1 cellular context compared by ENCODE assay signal in the genomic region with DNA sequence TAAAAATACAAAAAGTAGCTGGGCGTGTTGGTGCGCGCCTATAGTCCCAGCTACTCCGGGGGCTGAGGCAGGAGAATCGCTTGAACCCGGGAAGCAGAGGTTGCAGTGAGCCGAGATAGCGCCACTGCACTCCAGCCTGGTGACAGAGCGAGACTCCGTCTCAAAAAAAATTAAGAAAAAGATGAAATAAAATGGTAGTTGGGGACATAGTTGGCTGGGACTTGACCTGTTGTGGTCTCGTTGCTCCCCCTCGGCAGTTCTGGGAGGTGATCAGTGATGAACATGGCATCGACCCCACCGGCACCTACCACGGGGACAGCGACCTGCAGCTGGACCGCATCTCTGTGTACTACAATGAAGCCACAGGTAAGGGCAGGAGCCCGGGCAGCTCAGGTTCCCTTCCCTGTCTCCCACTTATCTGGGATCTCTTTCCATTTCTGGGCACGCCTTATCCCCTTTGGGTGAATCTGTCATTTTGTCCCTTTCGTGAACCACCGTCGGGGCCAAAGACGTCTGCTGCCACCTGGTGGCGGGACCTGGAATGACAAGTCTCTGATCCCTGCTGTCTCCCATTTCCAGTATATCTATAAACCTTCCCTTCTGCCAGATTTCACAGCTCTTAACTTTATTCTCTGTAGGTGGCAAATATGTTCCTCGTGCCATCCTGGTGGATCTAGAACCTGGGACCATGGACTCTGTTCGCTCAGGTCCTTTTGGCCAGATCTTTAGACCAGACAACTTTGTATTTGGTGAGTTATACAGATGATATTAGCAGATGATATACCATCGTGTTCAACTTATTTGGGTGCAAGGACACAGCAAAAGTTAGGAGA.
TF ChIP-seq lines count a peak whose summit lies in the region.

No MANE protein-coding gene starts in this region.

TF ChIP-seq in SK-N-SH, 30 proteins besides CTCF, POLR2A, EP300 and RAD21:
- peak; percentile 48; the same call in 1 of the 2 replicates for TF ChIP-seq POLR2AphosphoS5 (IDR thresholded peaks at IDR 0.05; ENCODE audit: low read depth, low read length)
- no peak for TF ChIP-seq JUND (IDR thresholded peaks at IDR 0.05)
- peak; percentile 26; the same call in 1 of the 2 replicates for TF ChIP-seq GATA2 (CRISPR knock-in tag; IDR thresholded peaks at IDR 0.05)
- TF ChIP-seq, protein P1, sequence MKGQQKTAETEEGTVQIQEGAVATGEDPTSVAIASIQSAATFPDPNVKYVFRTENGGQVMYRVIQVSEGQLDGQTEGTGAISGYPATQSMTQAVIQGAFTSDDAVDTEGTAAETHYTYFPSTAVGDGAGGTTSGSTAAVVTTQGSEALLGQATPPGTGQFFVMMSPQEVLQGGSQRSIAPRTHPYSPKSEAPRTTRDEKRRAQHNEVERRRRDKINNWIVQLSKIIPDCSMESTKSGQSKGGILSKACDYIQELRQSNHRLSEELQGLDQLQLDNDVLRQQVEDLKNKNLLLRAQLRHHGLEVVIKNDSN (IDR thresholded peaks at IDR 0.05; ENCODE audit: borderline replicate concordance, low read depth) = no peak
- TF ChIP-seq PBX3 (IDR thresholded peaks at IDR 0.05) = 0 out of 2 replicates have a peak, but pooled peaks have one; percentile 4
- TF ChIP-seq, protein P2, sequence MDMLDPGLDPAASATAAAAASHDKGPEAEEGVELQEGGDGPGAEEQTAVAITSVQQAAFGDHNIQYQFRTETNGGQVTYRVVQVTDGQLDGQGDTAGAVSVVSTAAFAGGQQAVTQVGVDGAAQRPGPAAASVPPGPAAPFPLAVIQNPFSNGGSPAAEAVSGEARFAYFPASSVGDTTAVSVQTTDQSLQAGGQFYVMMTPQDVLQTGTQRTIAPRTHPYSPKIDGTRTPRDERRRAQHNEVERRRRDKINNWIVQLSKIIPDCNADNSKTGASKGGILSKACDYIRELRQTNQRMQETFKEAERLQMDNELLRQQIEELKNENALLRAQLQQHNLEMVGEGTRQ (IDR thresholded peaks at IDR 0.05; ENCODE audit: borderline replicate concordance, low read depth, low read length) = no peak
- no peak for TF ChIP-seq FOSL2 (IDR thresholded peaks at IDR 0.05; ENCODE audit: borderline replicate concordance, low read depth)
- no peak for TF ChIP-seq MAX (IDR thresholded peaks at IDR 0.05; ENCODE audit: low read depth)
- peak; percentile 92 for TF ChIP-seq MXI1 (IDR thresholded peaks at IDR 0.05; ENCODE audit: low read depth, low read length)
- TF ChIP-seq SIN3A (IDR thresholded peaks at IDR 0.05; ENCODE audit: borderline replicate concordance, low read depth, low read length) = no peak; the same call in 1 of the 2 replicates
- TF ChIP-seq RFX5 (IDR thresholded peaks at IDR 0.05; ENCODE audit: low read length) = no peak
- no peak for TF ChIP-seq ELF1 (IDR thresholded peaks at IDR 0.05)
- no peak for TF ChIP-seq NFIC (IDR thresholded peaks at IDR 0.05; ENCODE audit: borderline replicate concordance)
- no peak for TF ChIP-seq MEF2A (IDR thresholded peaks at IDR 0.05; ENCODE audit: borderline replicate concordance, low read depth)
- TF ChIP-seq ZBTB33 (IDR thresholded peaks at IDR 0.05; ENCODE audit: borderline replicate concordance, low read depth) = no peak
- TF ChIP-seq GABPA (IDR thresholded peaks at IDR 0.05; ENCODE audit: low read depth) = no peak
- TF ChIP-seq, protein P3, sequence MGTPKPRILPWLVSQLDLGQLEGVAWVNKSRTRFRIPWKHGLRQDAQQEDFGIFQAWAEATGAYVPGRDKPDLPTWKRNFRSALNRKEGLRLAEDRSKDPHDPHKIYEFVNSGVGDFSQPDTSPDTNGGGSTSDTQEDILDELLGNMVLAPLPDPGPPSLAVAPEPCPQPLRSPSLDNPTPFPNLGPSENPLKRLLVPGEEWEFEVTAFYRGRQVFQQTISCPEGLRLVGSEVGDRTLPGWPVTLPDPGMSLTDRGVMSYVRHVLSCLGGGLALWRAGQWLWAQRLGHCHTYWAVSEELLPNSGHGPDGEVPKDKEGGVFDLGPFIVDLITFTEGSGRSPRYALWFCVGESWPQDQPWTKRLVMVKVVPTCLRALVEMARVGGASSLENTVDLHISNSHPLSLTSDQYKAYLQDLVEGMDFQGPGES (IDR thresholded peaks at IDR 0.05; ENCODE audit: low read depth, low read length) = no peak
- no peak for TF ChIP-seq YY1 (IDR thresholded peaks at IDR 0.05; ENCODE audit: low read depth)
- no peak for TF ChIP-seq EZH2phosphoT487 (IDR thresholded peaks at IDR 0.05; ENCODE audit: borderline replicate concordance, low read depth)
- no peak for TF ChIP-seq TCF12 (IDR thresholded peaks at IDR 0.05)
- TF ChIP-seq CHD2 (IDR thresholded peaks at IDR 0.05; ENCODE audit: low read length, partially characterized antibody) = peak; percentile 20
- TF ChIP-seq FOXM1 (IDR thresholded peaks at IDR 0.05; ENCODE audit: low read depth) = no peak
- TF ChIP-seq, protein P4, sequence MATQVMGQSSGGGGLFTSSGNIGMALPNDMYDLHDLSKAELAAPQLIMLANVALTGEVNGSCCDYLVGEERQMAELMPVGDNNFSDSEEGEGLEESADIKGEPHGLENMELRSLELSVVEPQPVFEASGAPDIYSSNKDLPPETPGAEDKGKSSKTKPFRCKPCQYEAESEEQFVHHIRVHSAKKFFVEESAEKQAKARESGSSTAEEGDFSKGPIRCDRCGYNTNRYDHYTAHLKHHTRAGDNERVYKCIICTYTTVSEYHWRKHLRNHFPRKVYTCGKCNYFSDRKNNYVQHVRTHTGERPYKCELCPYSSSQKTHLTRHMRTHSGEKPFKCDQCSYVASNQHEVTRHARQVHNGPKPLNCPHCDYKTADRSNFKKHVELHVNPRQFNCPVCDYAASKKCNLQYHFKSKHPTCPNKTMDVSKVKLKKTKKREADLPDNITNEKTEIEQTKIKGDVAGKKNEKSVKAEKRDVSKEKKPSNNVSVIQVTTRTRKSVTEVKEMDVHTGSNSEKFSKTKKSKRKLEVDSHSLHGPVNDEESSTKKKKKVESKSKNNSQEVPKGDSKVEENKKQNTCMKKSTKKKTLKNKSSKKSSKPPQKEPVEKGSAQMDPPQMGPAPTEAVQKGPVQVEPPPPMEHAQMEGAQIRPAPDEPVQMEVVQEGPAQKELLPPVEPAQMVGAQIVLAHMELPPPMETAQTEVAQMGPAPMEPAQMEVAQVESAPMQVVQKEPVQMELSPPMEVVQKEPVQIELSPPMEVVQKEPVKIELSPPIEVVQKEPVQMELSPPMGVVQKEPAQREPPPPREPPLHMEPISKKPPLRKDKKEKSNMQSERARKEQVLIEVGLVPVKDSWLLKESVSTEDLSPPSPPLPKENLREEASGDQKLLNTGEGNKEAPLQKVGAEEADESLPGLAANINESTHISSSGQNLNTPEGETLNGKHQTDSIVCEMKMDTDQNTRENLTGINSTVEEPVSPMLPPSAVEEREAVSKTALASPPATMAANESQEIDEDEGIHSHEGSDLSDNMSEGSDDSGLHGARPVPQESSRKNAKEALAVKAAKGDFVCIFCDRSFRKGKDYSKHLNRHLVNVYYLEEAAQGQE (IDR thresholded peaks at IDR 0.05; ENCODE audit: low read depth, low read length) = no peak
- no peak for TF ChIP-seq RCOR1 (IDR thresholded peaks at IDR 0.05; ENCODE audit: low read length)
- peak; percentile 67 for TF ChIP-seq SMC3 (IDR thresholded peaks at IDR 0.05; ENCODE audit: low read depth, low read length)
- no peak for TF ChIP-seq NRF1 (IDR thresholded peaks at IDR 0.05; ENCODE audit: low read depth, low read length)
- TF ChIP-seq TAF1 (IDR thresholded peaks at IDR 0.05; ENCODE audit: borderline replicate concordance, low read depth, low read length) = no peak
- no peak for TF ChIP-seq RXRA (IDR thresholded peaks at IDR 0.05; ENCODE audit: borderline replicate concordance, low read depth)
- no peak for TF ChIP-seq TEAD4 (IDR thresholded peaks at IDR 0.05; ENCODE audit: borderline replicate concordance, insufficient read depth)
- TF ChIP-seq FOXJ3 (CRISPR knock-in tag; IDR thresholded peaks at IDR 0.05) = no peak
